In genomic region chr19:1251503-1252220, GRCh38 we compare ENCODE assay signal across 6 cellular contexts.
DNase-seq lines count a peak whose midpoint lies in the region; ATAC-seq lines count a peak whose summit lies in the region.

No MANE protein-coding gene starts in this region.

- no peak for ATAC-seq in HG03139 (IDR thresholded peaks at IDR 0.05; ENCODE audit: unreplicated experiment)
- ATAC-seq in GM18861 (IDR thresholded peaks at IDR 0.05; ENCODE audit: unreplicated experiment) = no peak

- H3K27me3 ChIP-seq in layer of hippocampus (ENCODE audit: control insufficient read depth, insufficient read depth, low read length) = no peaks in the 10 kb centered on the region

- DNase-seq in KG1 (lab: John Stamatoyannopoulos, UW) (peak; percentile 21), amniotic stem cell (lab: John Stamatoyannopoulos, UW) (no peak)
- peak; percentile 78 to 79 for DNase-seq in activated T-cell treated with anti-CD3 and anti-CD28 coated beads, Interleukin-2, amount 50 U/mL, for 48 hours

- peak overlapping the region; percentile 96 for H3K27ac ChIP-seq in layer of hippocampus (ENCODE audit: low read depth, low read length)
